13 cellular contexts compared by ENCODE assay signal in genomic region chr10:101223274-101224059, GRCh38. TPM values are rescaled to one million over a fixed set of nuclear protein-coding genes. Genes with fewer than 3 reads are reported as not detected.
DNase-seq lines count a peak whose midpoint lies in the region; ATAC-seq, FAIRE-seq and TF ChIP-seq lines count a peak whose summit lies in the region.
"Had no signal": no experiment of that assay in that cellular context is flagged by ENCODE, and none has a peak within 500 bp of the region (broad histone marks: within the 10 kb centered on the region; RNA-seq: fewer than 3 reads in every experiment).

No MANE protein-coding gene starts in this region.

- intact Hi-C loops in body of pancreas (cut with DNase I) = no loop called here

- no peaks in the 10 kb centered on the region for H3K9me3 ChIP-seq in CD4-positive, CD25-positive, alpha-beta regulatory T cell (ENCODE audit: control insufficient read depth in 2 of 2, low read length in 2 of 2)
- H3K9me3 ChIP-seq in GM23248 (ENCODE audit: low read depth) (no peaks in the 10 kb centered on the region), H1 (ENCODE audit: insufficient read depth in 2 of 2, low read depth in 1 of 2, low read length in 1 of 2) (0 out of 4 replicates have a peak, but pooled peaks cover 0 to 4% of the 10 kb centered on the region in 2 experiments), osteoblast (ENCODE audit: low read depth, low read length) (no peaks in the 10 kb centered on the region), body of pancreas (no peaks in the 10 kb centered on the region)

- H3K79me1 ChIP-seq in H1 (ENCODE audit: low read depth, low read length) = no peaks in the 10 kb centered on the region; the same call in 1 of the 2 replicates

- no peak for FAIRE-seq in H1 (lab: Jason Lieb, UNC)

- peaks cover 62% of the 10 kb centered on the region for H3K4me1 ChIP-seq in CD4-positive, CD25-positive, alpha-beta regulatory T cell (ENCODE audit: control insufficient read depth, insufficient read depth, low read length, poor library complexity, severe bottlenecking)
- H3K4me1 ChIP-seq in GM23248 (ENCODE audit: insufficient read depth) (no peaks in the 10 kb centered on the region), H1 (replicated peaks in 1 of 4; ENCODE audit: control insufficient read depth in 3 of 4, insufficient read depth in 4 of 4, low read length in 3 of 4) (peaks cover 0 to 13% (median 7%) of the 10 kb centered on the region in 4 experiments; a peak in 5 of 7 replicates), osteoblast (ENCODE audit: insufficient read depth, low read length) (no peaks in the 10 kb centered on the region), body of pancreas (peaks cover 58% of the 10 kb centered on the region)

- no peaks in the 10 kb centered on the region for H4K20me1 ChIP-seq in GM23248 (ENCODE audit: insufficient read depth)
- peaks cover 32 to 50% of the 10 kb centered on the region in 2 experiments for H4K20me1 ChIP-seq in H1 (replicated peaks in 1 of 2; ENCODE audit: control insufficient read depth in 1 of 2, insufficient read depth in 2 of 2, low read length in 2 of 2)
- peaks cover 8% of the 10 kb centered on the region for H4K20me1 ChIP-seq in osteoblast (ENCODE audit: insufficient read depth, low read length)

- no peaks in the 10 kb centered on the region for H3K36me3 Mint-ChIP-seq in CD4-positive, CD25-positive, alpha-beta regulatory T cell

- no peak overlapping the region for H2AK5ac ChIP-seq in H1 (ENCODE audit: low read depth, low read length)

- no peak overlapping the region; the same call in 1 of the 2 replicates for H2BK5ac ChIP-seq in H1 (ENCODE audit: low read depth, low read length)

- ATAC-seq in CD4-positive, CD25-positive, alpha-beta regulatory T cell (ENCODE audit: low read depth in 2 of 2) = peak in 1 of 2 donors; percentile 9
- no peak for ATAC-seq in body of pancreas
- ATAC-seq in HG02840 (IDR thresholded peaks at IDR 0.05; ENCODE audit: low FRiP score, unreplicated experiment) = no peak
- no peak for ATAC-seq in GM18867 (IDR thresholded peaks at IDR 0.05; ENCODE audit: unreplicated experiment)
- no peak for ATAC-seq in GM18907 (IDR thresholded peaks at IDR 0.05; ENCODE audit: unreplicated experiment)

- H3K56ac ChIP-seq in H1 (replicated peaks; ENCODE audit: insufficient read length, low read depth, low read length) = no peak overlapping the region

- no peak overlapping the region for H3K23ac ChIP-seq in H1 (ENCODE audit: insufficient read length)

- in situ Hi-C loops in GM23248 (cut with MboI) = no loop called here

- WGBS in GM23248 (ENCODE audit: low coverage in 1 of 2, low lambda C conversion rate in 2 of 2, missing lambda C conversion rate in 2 of 2), 2 experiments = 5 to 8% methylated on average over 48 to 50 of the region's 50 CpGs
- WGBS in H1 (ENCODE audit: extremely low coverage in 1 of 2, insufficient coverage in 1 of 2, insufficient read length in 1 of 2, insufficient replicate concordance in 2 of 2, low coverage in 1 of 2, low lambda C conversion rate in 2 of 2, missing lambda C conversion rate in 1 of 2), 2 experiments = 6% methylated on average over 46 of the region's 50 CpGs; no CpG with 5 or more reads in 1 of the 2 experiments
- 9 to 16% methylated on average over 17 to 50 of the region's 50 CpGs for WGBS in body of pancreas, 2 donors

- peaks cover 6 to 55% (median 27%) of the 10 kb centered on the region in 4 donors for H3K4me1 Mint-ChIP-seq in CD4-positive, CD25-positive, alpha-beta regulatory T cell

- no peak for TF ChIP-seq RAD21 in H1 (IDR thresholded peaks at IDR 0.05 in 1 of 2, conservative IDR thresholded peaks at IDR 0.05 in 1 of 2; ENCODE audit: low read depth in 2 of 2, low read length in 2 of 2)

- no peak overlapping the region for H2BK20ac ChIP-seq in H1 (ENCODE audit: low read length)

- TF ChIP-seq EP300 in H1 (IDR thresholded peaks at IDR 0.05; ENCODE audit: borderline replicate concordance in 1 of 2, low read depth in 2 of 2, low read length in 2 of 2) = no peak

- no peak for DNase-seq in CD4-positive, CD25-positive, alpha-beta regulatory T cell
- peak; percentile 44 for DNase-seq in GM23248
- peak in 1 of 2 experiments; percentile 72 for DNase-seq in H1 (ENCODE audit: low read depth in 1 of 2, low spot score in 2 of 2)
- peak; percentile 80 for DNase-seq in osteoblast (ENCODE audit: insufficient read length, low spot score, missing footprints)
- DNase-seq in body of pancreas = no peak
- DNase-seq: NCI-H1694 treated with DMSO at 0.1 percent for 48 hours; stimulated activated CD4-positive, alpha-beta T cell treated with anti-CD3 and anti-CD28 coated beads, Interleukin-15, amount 100 ng/mL, for 24 hours had no signal

- 0 out of 2 replicates have a peak overlapping the region, but pooled peaks have one; percentile 32 for H3K18ac ChIP-seq in H1 (ENCODE audit: extremely low read depth, low read length)

- no peak overlapping the region for H3K27ac ChIP-seq in CD4-positive, CD25-positive, alpha-beta regulatory T cell (ENCODE audit: insufficient read depth, low read length, poor library complexity, severe bottlenecking)
- H3K27ac ChIP-seq in GM23248 (no peak overlapping the region), H1 (ENCODE audit: low read depth, low read length) (no peak overlapping the region), osteoblast (ENCODE audit: low read depth, low read length) (no peak overlapping the region), body of pancreas (no peak overlapping the region)

- H3K9ac ChIP-seq in GM23248 = no peak overlapping the region
- no peak overlapping the region for H3K9ac ChIP-seq in H1 (replicated peaks in 1 of 4; ENCODE audit: extremely low read depth in 1 of 4, low read depth in 3 of 4, low read length in 3 of 4)

- H2BK15ac ChIP-seq in H1 (ENCODE audit: low read length) = peak overlapping the region; percentile 65; the same call in 1 of the 2 replicates

- no peak overlapping the region for H3K4me2 ChIP-seq in GM23248 (ENCODE audit: unreplicated experiment)
- peak overlapping the region in 1 of 2 experiments; percentile 4; a peak in 1 of 4 replicates for H3K4me2 ChIP-seq in H1 (ENCODE audit: insufficient read depth in 1 of 2, low read depth in 2 of 2, low read length in 2 of 2)
- H3K4me2 ChIP-seq in osteoblast (ENCODE audit: insufficient read depth, low read length) = peak overlapping the region; percentile 57

- no peaks in the 10 kb centered on the region; the same call in 1 of the 2 replicates for H3K23me2 ChIP-seq in H1 (ENCODE audit: low read depth, low read length)

- H3K4me3 Mint-ChIP-seq in CD4-positive, CD25-positive, alpha-beta regulatory T cell = peak overlapping the region; percentile 18 to 89 (median 66)

- peak overlapping the region; percentile 69 for H2BK120ac ChIP-seq in H1 (replicated peaks; ENCODE audit: low read depth, low read length)

- peak overlapping the region; percentile 71; the same call in 1 of the 2 replicates for H4K8ac ChIP-seq in H1 (ENCODE audit: extremely low read depth, insufficient read depth, low read length)

- H3F3A ChIP-seq in GM23248 (ENCODE audit: insufficient read depth) = no peaks in the 10 kb centered on the region

- H2AFZ ChIP-seq in GM23248 (no peak overlapping the region), H1 (ENCODE audit: low read length) (no peak overlapping the region), osteoblast (ENCODE audit: low read length) (no peak overlapping the region)

- no peak overlapping the region for H4K5ac ChIP-seq in H1 (ENCODE audit: insufficient read length, low read depth, low read length)

- TF ChIP-seq POLR2A in H1 (IDR thresholded peaks at IDR 0.05; ENCODE audit: control extremely low read depth in 1 of 2, low read depth in 2 of 2, low read length in 2 of 2) = no peak
- TF ChIP-seq POLR2A in body of pancreas (IDR thresholded peaks at IDR 0.05) = no peak

- H3K9me3 Mint-ChIP-seq in CD4-positive, CD25-positive, alpha-beta regulatory T cell = peaks cover 0 to 11% (median 0%) of the 10 kb centered on the region in 7 donors

- peak overlapping the region; percentile 41 for H3K4me3 ChIP-seq in CD4-positive, CD25-positive, alpha-beta regulatory T cell (ENCODE audit: low read depth, low read length)
- H3K4me3 ChIP-seq in GM23248 = no peak overlapping the region
- H3K4me3 ChIP-seq in H1 (ENCODE audit: extremely low read depth in 1 of 4, insufficient read depth in 2 of 4, low read depth in 3 of 4, low read length in 4 of 4) = no peak overlapping the region
- peak overlapping the region; percentile 53 for H3K4me3 ChIP-seq in osteoblast (ENCODE audit: insufficient read depth, low read length)
- H3K4me3 ChIP-seq in body of pancreas = no peak overlapping the region

- peaks cover 92% of the 10 kb centered on the region for H3K27me3 Mint-ChIP-seq in CD4-positive, CD25-positive, alpha-beta regulatory T cell

- no peak overlapping the region for H3K27ac Mint-ChIP-seq in CD4-positive, CD25-positive, alpha-beta regulatory T cell

- no peaks in the 10 kb centered on the region for H3K36me3 ChIP-seq in CD4-positive, CD25-positive, alpha-beta regulatory T cell (ENCODE audit: control insufficient read depth, insufficient read depth, low read length)
- H3K36me3 ChIP-seq in GM23248 (ENCODE audit: low read depth) (no peaks in the 10 kb centered on the region), H1 (ENCODE audit: control insufficient read depth in 2 of 4, insufficient read depth in 4 of 4, low read length in 3 of 4) (peaks cover 0 to 8% (median 0%) of the 10 kb centered on the region in 4 experiments; a peak in 1 of 8 replicates), osteoblast (ENCODE audit: insufficient read depth, low read length) (no peaks in the 10 kb centered on the region), body of pancreas (replicated peaks in 1 of 2; ENCODE audit: insufficient read depth in 1 of 2, low read depth in 2 of 2) (no peaks in the 10 kb centered on the region)

- POLR2A ChIA-PET in H1 (lab: Charles Lee; ENCODE audit: partially characterized antibody) = interaction anchor here (1.4 kb wide), 1 partner anchor 61 kb away, joined by 3 read pairs; no protein-coding TSS in a partner anchor

- H3K9me2 ChIP-seq in GM23248 (ENCODE audit: insufficient read depth) = no peaks in the 10 kb centered on the region

- no peak overlapping the region for H4K91ac ChIP-seq in H1 (replicated peaks; ENCODE audit: insufficient read length, low read length)

- H3K4ac ChIP-seq in H1 (replicated peaks; ENCODE audit: insufficient read length, low read depth, low read length) = no peak overlapping the region

- TF ChIP-seq CTCF in H1 (IDR thresholded peaks at IDR 0.05; ENCODE audit: control extremely low read depth in 1 of 3, insufficient read depth in 1 of 3, low read depth in 1 of 3, low read length in 3 of 3) = no peak
- TF ChIP-seq CTCF in osteoblast (IDR thresholded peaks at IDR 0.05; ENCODE audit: extremely low read depth, low read depth, low read length) = no peak
- no peak for TF ChIP-seq CTCF in body of pancreas (IDR thresholded peaks at IDR 0.05)

- CTCF ChIA-PET in H1 (lab: Charles Lee; ENCODE audit: partially characterized antibody) = interaction anchor here (0.8 to 8.1 kb wide), 13 partner anchors 9 to 220 kb away, joined by 3 to 113 read pairs (median 4); no protein-coding TSS in a partner anchor

- H3K79me2 ChIP-seq in GM23248 (ENCODE audit: insufficient read depth) = no peaks in the 10 kb centered on the region
- no peaks in the 10 kb centered on the region for H3K79me2 ChIP-seq in H1 (ENCODE audit: control insufficient read depth in 1 of 2, insufficient read depth in 2 of 2, low read length in 2 of 2)
- H3K79me2 ChIP-seq in osteoblast (ENCODE audit: insufficient read depth, low read length) = no peaks in the 10 kb centered on the region

- no peak overlapping the region for H3K14ac ChIP-seq in H1 (ENCODE audit: insufficient read length)

- H3K27me3 ChIP-seq in CD4-positive, CD25-positive, alpha-beta regulatory T cell (ENCODE audit: control insufficient read depth, insufficient read depth, low read length) = peaks cover 42% of the 10 kb centered on the region
- H3K27me3 ChIP-seq in GM23248 (replicated peaks; ENCODE audit: insufficient read depth) (peaks cover 97% of the 10 kb centered on the region), H1 (replicated peaks in 1 of 4; ENCODE audit: control insufficient read depth in 3 of 4, extremely low read depth in 1 of 4, insufficient read depth in 3 of 4, low read length in 3 of 4) (peaks cover 96 to 100% (median 100%) of the 10 kb centered on the region in 4 experiments), osteoblast (ENCODE audit: insufficient read depth, low read length) (peaks cover 98% of the 10 kb centered on the region), body of pancreas (peaks cover 22 to 77% of the 10 kb centered on the region in 2 donors)

- H2BK12ac ChIP-seq in H1 (ENCODE audit: low read depth, low read length) = peak overlapping the region; percentile 29

RNA-seq across cellular contexts. Expression of gene LBX1, which starts 5.8 kb away (rescaled TPM):
- not detected for total RNA-seq in CD4-positive, CD25-positive, alpha-beta regulatory T cell
- not detected for polyA plus RNA-seq in CD4-positive, CD25-positive, alpha-beta regulatory T cell
- total RNA-seq in GM23248 (2014; rRNA removed; shearing (Covaris generic)) = not detected in 2 replicates
- polyA plus RNA-seq in GM23248 (2016; fragmentation: Nextera tagmentation; extraction: Ambion mirVana) = not detected in 2 replicates
- not detected in 2 replicates for total RNA-seq in H1 (2021; fragmentation: NEBNext Ultra II Directional; extraction: Animal tissue kit (Norgen Biotek cat#: 25700))
- polyA plus RNA-seq in H1 (2011; rRNA removed) = not detected in 2 replicates
- polyA plus RNA-seq in H1 (2011; cell fraction: cytosol; rRNA removed) = not detected
- polyA plus RNA-seq in H1 (2011; cell fraction: nucleus; rRNA removed) = not detected
- not detected in 4 replicates for polyA plus RNA-seq in H1 (2012, experiment 1 of 2)
- polyA plus RNA-seq in H1 (2012, experiment 2 of 2) = not detected
- polyA plus RNA-seq in H1 (2013, experiment 1 of 2) = not detected
- not detected for polyA plus RNA-seq in H1 (2013, experiment 2 of 2)
- polyA minus RNA-seq in H1 (2011; rRNA and poly(A)+ RNA removed) = not detected in 2 replicates
- not detected for polyA minus RNA-seq in H1 (2011; cell fraction: cytosol; rRNA and poly(A)+ RNA removed)
- not detected for polyA minus RNA-seq in H1 (2011; cell fraction: nucleus; rRNA and poly(A)+ RNA removed)
- total RNA-seq in osteoblast = not detected in 2 replicates
- not detected for total RNA-seq in body of pancreas
- total RNA-seq: chondrocyte, mononuclear cell, subcutaneous adipose tissue had no signal

Comparison
In these comparisons a context has a peak if more than half of its experiments do, and no peak if none do; other contexts are left out.
1. DNase-seq: peak in GM23248 (single experiment) and osteoblast (single experiment); none in CD4-positive, CD25-positive, alpha-beta regulatory T cell (0 of 3) and body of pancreas (0 of 4).
2. H3K4me3 ChIP-seq: peak in CD4-positive, CD25-positive, alpha-beta regulatory T cell (single experiment) and osteoblast (single experiment); none in GM23248 (single experiment), H1 (0 of 4) and body of pancreas (0 of 2).